22 cellular contexts compared by ENCODE assay signal in the genomic region with DNA sequence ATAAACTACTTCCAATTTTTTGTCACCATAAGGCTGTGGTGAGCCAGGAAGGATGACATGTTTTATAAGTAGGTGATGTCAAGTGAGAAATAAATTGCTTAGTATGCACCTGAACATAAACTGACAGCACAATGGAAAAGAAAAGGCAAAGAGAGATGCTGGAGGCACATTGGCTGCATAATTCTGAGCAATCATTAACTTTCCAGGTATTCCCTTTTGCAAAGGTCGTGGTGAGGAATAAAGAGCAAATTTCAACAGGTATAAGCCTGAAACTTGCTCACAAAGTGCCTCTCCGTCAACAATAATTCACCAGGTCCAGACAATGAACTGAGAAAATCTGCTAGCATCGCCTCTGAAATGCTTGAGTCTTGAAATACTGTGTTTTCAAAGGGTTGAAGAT. TPM values are rescaled to one million over a fixed set of nuclear protein-coding genes. Genes with fewer than 3 reads are reported as not detected.
A peak's percentile ranks its signal among the peaks of the same experiment; 100 is the strongest.
DNase-seq lines count a peak whose midpoint lies in the region; ATAC-seq and TF ChIP-seq lines count a peak whose summit lies in the region.
"Had no signal": no experiment of that assay in that cellular context is flagged by ENCODE, and none has a peak within 500 bp of the region (broad histone marks: within the 10 kb centered on the region; RNA-seq: fewer than 3 reads in every experiment).

No MANE protein-coding gene starts in this region.

- no peak overlapping the region for H3K4me3 Mint-ChIP-seq in GM23338
- H3K4me3 Mint-ChIP-seq in WTC11 = no peak overlapping the region
- H3K4me3 Mint-ChIP-seq in natural killer cell = no peak overlapping the region
- H3K4me3 Mint-ChIP-seq: activated CD4-positive, alpha-beta T cell treated with anti-CD3 and anti-CD28 coated beads, Interleukin-2, amount 10 ng/mL, durations not matched to agents 7 days and 5 days; B cell; neural crest cell; stimulated activated naive CD8-positive, alpha-beta T cell treated with anti-CD3 and anti-CD28 coated beads, Interleukin-15, Interleukin-2, amounts not matched to agents 100 ng/mL and 50 ng/mL, for 24 hours; T-cell had no signal

- H3K4me3 ChIP-seq in GM23338 (no peak overlapping the region), subcutaneous abdominal adipose tissue (ENCODE audit: low read depth in 1 of 5, low read length in 5 of 5) (no peak overlapping the region)
- H3K4me3 ChIP-seq: HAP-1, mucosa of descending colon, upper lobe of right lung had no signal

- no peaks in the 10 kb centered on the region for H3K9me2 ChIP-seq in GM23338 (ENCODE audit: insufficient read depth)

- no peak overlapping the region for H2AFZ ChIP-seq in GM23338

- H3K27ac Mint-ChIP-seq in GM23338 (no peak overlapping the region), WTC11 (0 out of 2 replicates have a peak overlapping the region, but pooled peaks have one; percentile 32), natural killer cell (no peak overlapping the region)
- H3K27ac Mint-ChIP-seq: activated CD4-positive, alpha-beta T cell treated with anti-CD3 and anti-CD28 coated beads, Interleukin-2, amount 10 ng/mL, durations not matched to agents 7 days and 5 days; activated T-helper 2 cell treated with anti-CD3 and anti-CD28 coated beads, Interferon-gamma antibody, Interleukin-2, Interleukin-4, amounts not matched to agents 10 μg/mL and 5 μg/mL and 100 μg/mL, durations not matched to agents 14 hours and 24 hours and 36 hours; B cell; stimulated activated naive CD8-positive, alpha-beta T cell treated with anti-CD3 and anti-CD28 coated beads, Interleukin-15, Interleukin-2, amounts not matched to agents 100 ng/mL and 50 ng/mL, for 24 hours; T-cell had no signal

- POLR2A ChIA-PET in WTC11 (lab: Charles Lee) = no interaction called here

- H3K27ac ChIP-seq in GM23338 (ENCODE audit: low read depth) = peak overlapping the region; percentile 76
- H3K27ac ChIP-seq in subcutaneous abdominal adipose tissue (ENCODE audit: low read depth, low read length) = peak overlapping the region; percentile 65

- H3K4me1 ChIP-seq in GM23338 (ENCODE audit: insufficient read depth) (peaks cover 17% of the 10 kb centered on the region), subcutaneous abdominal adipose tissue (ENCODE audit: control insufficient read depth in 5 of 5, insufficient read depth in 5 of 5, low read length in 5 of 5) (peaks cover 21 to 72% (median 51%) of the 10 kb centered on the region in 5 donors)

- H3F3A ChIP-seq in GM23338 (replicated peaks; ENCODE audit: low read depth) = peaks cover 14% of the 10 kb centered on the region; the same call in 1 of the 2 replicates

- H3K9ac ChIP-seq in subcutaneous abdominal adipose tissue (ENCODE audit: low read length in 5 of 5) = no peak overlapping the region

- intact Hi-C loops in natural killer cell (cut with micrococcal nuclease) = no loop called here

- H3K4me1 Mint-ChIP-seq in GM23338 (peaks cover 36% of the 10 kb centered on the region), WTC11 (peaks cover 43% of the 10 kb centered on the region), natural killer cell (peaks cover 15 to 18% of the 10 kb centered on the region in 2 donors)

- DNase-seq in GM23338 (ENCODE audit: low spot score) (no peak), WTC11 (ENCODE audit: low spot score) (no peak), left kidney (ENCODE audit: low read depth, low spot score) (peak; percentile 44), GM19238 (ENCODE audit: insufficient read length, low spot score) (no peak), natural killer cell (no peak), HUDEP-2 (lab: John Stamatoyannopoulos, UW; ENCODE audit: unreplicated experiment in 76 of 76) (no peak), activated gamma-delta T cell treated with Interleukin-2 at 50 U/mL for 16 hours (no peak)
- DNase-seq: activated CD4-positive, alpha-beta T cell treated with anti-CD3 and anti-CD28 coated beads, Interleukin-2, amount 10 ng/mL, durations not matched to agents 7 days and 5 days; COR-L47; foreskin melanocyte; mucosa of descending colon; NCI-H526 treated with DMSO at 0.1 percent for 48 hours; SHP77 treated with DMSO at 0.1 percent for 48 hours; stimulated activated CD4-positive, alpha-beta T cell treated with anti-CD3 and anti-CD28 coated beads, Interleukin-4, amount 100 ng/mL, for 1 hour; T-cell; upper lobe of right lung had no signal

- peaks cover 64% of the 10 kb centered on the region for H3K36me3 Mint-ChIP-seq in GM23338 (ENCODE audit: low read depth)
- peaks cover 60% of the 10 kb centered on the region for H3K36me3 Mint-ChIP-seq in WTC11
- H3K36me3 Mint-ChIP-seq in natural killer cell = no peaks in the 10 kb centered on the region
- H3K36me3 Mint-ChIP-seq: T-cell had no signal

- H3K36me3 ChIP-seq in GM23338 (ENCODE audit: insufficient read depth) = peaks cover 28% of the 10 kb centered on the region
- peaks cover 5 to 30% (median 20%) of the 10 kb centered on the region in 5 donors for H3K36me3 ChIP-seq in subcutaneous abdominal adipose tissue (ENCODE audit: control insufficient read depth in 5 of 5, insufficient read depth in 5 of 5, low read length in 5 of 5)
- H3K36me3 ChIP-seq: HAP-1, upper lobe of right lung had no signal

- H3K4me2 ChIP-seq in GM23338 = no peak overlapping the region

- H3K9me3 ChIP-seq in subcutaneous abdominal adipose tissue (ENCODE audit: control insufficient read depth in 5 of 5, low read length in 5 of 5) = no peaks in the 10 kb centered on the region
- H3K9me3 ChIP-seq: HAP-1, mucosa of descending colon, upper lobe of right lung had no signal

- TF ChIP-seq CTCF in GM23338 (conservative IDR thresholded peaks at IDR 0.05; ENCODE audit: low read depth in 2 of 2) (no peak), WTC11 (IDR thresholded peaks at IDR 0.05) (no peak), natural killer cell (IDR thresholded peaks at IDR 0.05) (no peak)

- CTCF ChIA-PET in WTC11 (lab: Charles Lee) = no interaction called here

- H3K79me2 ChIP-seq in GM23338 (replicated peaks; ENCODE audit: insufficient read depth) = peaks cover 76% of the 10 kb centered on the region

- no peaks in the 10 kb centered on the region for H3K27me3 ChIP-seq in GM23338 (ENCODE audit: insufficient read depth)
- H3K27me3 ChIP-seq in subcutaneous abdominal adipose tissue (ENCODE audit: control insufficient read depth in 5 of 5, insufficient read depth in 4 of 5, low read length in 5 of 5) = no peaks in the 10 kb centered on the region
- H3K27me3 ChIP-seq: upper lobe of right lung had no signal

- peaks cover 22% of the 10 kb centered on the region for H4K20me1 ChIP-seq in GM23338 (replicated peaks; ENCODE audit: insufficient read depth)

- peaks cover 5% of the 10 kb centered on the region for H3K27me3 Mint-ChIP-seq in GM23338 (ENCODE audit: insufficient read depth, low read depth, poor library complexity)
- no peaks in the 10 kb centered on the region for H3K27me3 Mint-ChIP-seq in WTC11 (ENCODE audit: low read depth)
- peaks cover 13 to 31% of the 10 kb centered on the region in 2 donors for H3K27me3 Mint-ChIP-seq in natural killer cell (ENCODE audit: low read depth in 2 of 2)

- no peaks in the 10 kb centered on the region for H3K9me3 Mint-ChIP-seq in GM23338
- H3K9me3 Mint-ChIP-seq in WTC11 = no peaks in the 10 kb centered on the region
- no peaks in the 10 kb centered on the region for H3K9me3 Mint-ChIP-seq in natural killer cell
- H3K9me3 Mint-ChIP-seq: activated CD4-positive, alpha-beta T cell treated with anti-CD3 and anti-CD28 coated beads, Interleukin-2, amount 10 ng/mL, durations not matched to agents 7 days and 5 days; activated T-helper 2 cell treated with anti-CD3 and anti-CD28 coated beads, Interferon-gamma antibody, Interleukin-2, Interleukin-4, amounts not matched to agents 10 μg/mL and 5 μg/mL and 100 μg/mL, durations not matched to agents 14 hours and 24 hours and 36 hours; neural crest cell; stimulated activated naive CD8-positive, alpha-beta T cell treated with anti-CD3 and anti-CD28 coated beads, Interleukin-15, Interleukin-2, amounts not matched to agents 100 ng/mL and 50 ng/mL, for 24 hours; T-cell had no signal

- ATAC-seq in GM23338 = no peak
- ATAC-seq in WTC11 = no peak
- no peak for ATAC-seq in natural killer cell
- ATAC-seq: mucosa of descending colon, T-cell, upper lobe of right lung had no signal

TF ChIP-seq in GM23338, 12 proteins besides CTCF, POLR2A, EP300 and RAD21 (continues in another document):
- TF ChIP-seq JUNB (IDR thresholded peaks at IDR 0.05; ENCODE audit: unreplicated experiment) (no peak), CREB1 (CRISPR knock-in tag; IDR thresholded peaks at IDR 0.05; ENCODE audit: low read depth) (no peak)

TF ChIP-seq in WTC11, 78 proteins besides CTCF, POLR2A, EP300 and RAD21 (continues in another document):
- TF ChIP-seq ZNF138 (CRISPR knock-in tag; conservative IDR thresholded peaks at IDR 0.05) (no peak), ATF3 (CRISPR knock-in tag; conservative IDR thresholded peaks at IDR 0.05) (no peak), HMGA2 (CRISPR knock-in tag; IDR thresholded peaks at IDR 0.05) (no peak), GTF2I (CRISPR knock-in tag; conservative IDR thresholded peaks at IDR 0.05) (no peak), RORB (CRISPR knock-in tag; IDR thresholded peaks at IDR 0.05) (no peak), ZNF423 (CRISPR knock-in tag; IDR thresholded peaks at IDR 0.05) (no peak), ATF1 (CRISPR knock-in tag; IDR thresholded peaks at IDR 0.05) (no peak)
- TF ChIP-seq, protein P1, sequence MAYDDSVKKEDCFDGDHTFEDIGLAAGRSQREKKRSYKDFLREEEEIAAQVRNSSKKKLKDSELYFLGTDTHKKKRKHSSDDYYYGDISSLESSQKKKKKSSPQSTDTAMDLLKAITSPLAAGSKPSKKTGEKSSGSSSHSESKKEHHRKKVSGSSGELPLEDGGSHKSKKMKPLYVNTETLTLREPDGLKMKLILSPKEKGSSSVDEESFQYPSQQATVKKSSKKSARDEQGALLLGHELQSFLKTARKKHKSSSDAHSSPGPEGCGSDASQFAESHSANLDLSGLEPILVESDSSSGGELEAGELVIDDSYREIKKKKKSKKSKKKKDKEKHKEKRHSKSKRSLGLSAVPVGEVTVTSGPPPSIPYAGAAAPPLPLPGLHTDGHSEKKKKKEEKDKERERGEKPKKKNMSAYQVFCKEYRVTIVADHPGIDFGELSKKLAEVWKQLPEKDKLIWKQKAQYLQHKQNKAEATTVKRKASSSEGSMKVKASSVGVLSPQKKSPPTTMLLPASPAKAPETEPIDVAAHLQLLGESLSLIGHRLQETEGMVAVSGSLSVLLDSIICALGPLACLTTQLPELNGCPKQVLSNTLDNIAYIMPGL (CRISPR knock-in tag; IDR thresholded peaks at IDR 0.05) = no peak

RNA-seq across cellular contexts. Expression of gene ITGB5, which starts 48.2 kb away (rescaled TPM):
- total RNA-seq in GM23338 (2014; rRNA removed; shearing (Covaris generic)) = 242 and 269 TPM in 2 replicates
- 63.6 and 68.2 TPM in 2 replicates for polyA plus RNA-seq in GM23338 (2016; fragmentation: Nextera tagmentation; extraction: Ambion mirVana)
- total RNA-seq in WTC11 (2021) (292 to 339 TPM (median 296 TPM) in 3 replicates), natural killer cell (1 to 10 TPM; 1.0 to 8.4 (median 5.4) TPM)

Comparison
In these comparisons a context has a peak if more than half of its experiments do, and no peak if none do; other contexts are left out.
1. RNA of gene ITGB5, which starts 48.2 kb away (total RNA-seq): 292 to 339 TPM in WTC11 and 242 to 269 TPM in GM23338; 1.0 to 8.4 TPM in natural killer cell; every median in the first group is over 10 times any median in the second.